In the genomic region with DNA sequence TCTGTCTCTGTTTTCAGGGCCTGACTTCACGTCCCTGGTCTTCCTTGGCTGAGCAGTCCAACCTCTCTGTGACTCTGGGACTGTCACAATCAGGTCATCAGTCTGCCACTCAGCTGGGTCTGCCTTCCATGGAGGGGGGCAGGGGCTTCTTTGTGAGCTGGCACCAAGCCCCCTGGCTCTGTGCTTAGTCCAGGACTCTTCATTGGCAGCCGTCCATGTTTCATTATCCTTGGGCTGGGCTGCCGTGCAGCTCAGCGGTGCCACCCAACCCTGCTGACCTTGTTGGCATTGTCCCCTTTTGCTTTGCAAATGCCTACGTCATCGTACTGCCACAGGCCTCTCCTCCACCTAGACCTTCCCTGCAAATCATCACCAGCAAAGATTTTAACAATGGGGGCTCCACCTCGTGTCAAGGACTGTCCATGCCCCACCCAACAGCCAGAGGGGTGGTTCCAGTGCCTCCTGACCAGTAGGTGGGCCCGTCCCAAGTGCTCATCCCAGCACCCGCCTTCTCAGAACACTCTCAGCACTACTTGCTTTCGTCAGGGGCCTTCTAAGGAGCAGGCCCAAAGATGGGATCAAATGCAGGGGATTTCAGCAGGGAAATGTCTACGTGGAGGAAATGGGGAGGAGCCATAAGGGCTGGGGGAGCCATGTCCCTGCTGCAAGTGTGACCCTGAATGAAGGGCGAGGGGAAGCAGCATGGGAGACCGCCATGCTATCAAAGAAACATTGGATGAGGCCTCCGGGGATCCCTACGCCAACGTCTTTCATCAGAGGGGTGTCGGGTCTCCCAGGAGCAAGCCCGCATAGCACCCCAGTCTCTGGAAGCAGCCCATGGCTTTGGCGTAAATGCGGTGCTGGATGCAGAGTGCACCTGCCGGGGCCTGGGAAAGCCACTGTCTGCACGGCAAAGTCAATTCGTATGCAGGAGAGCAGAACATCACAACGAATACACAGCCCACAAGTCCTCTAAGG, we compare ENCODE assay signal across 1 cellular context.
A peak's percentile ranks its signal among the peaks of the same experiment; 100 is the strongest.
TF ChIP-seq lines count a peak whose summit lies in the region.

No MANE protein-coding gene starts in this region.

TF ChIP-seq in K562, 482 proteins besides CTCF, POLR2A, EP300 and RAD21:
- TF ChIP-seq CBX2 (IDR thresholded peaks at IDR 0.05; ENCODE audit: insufficient read depth, low read length, poor library complexity, severe bottlenecking) (peak; percentile 81), CBX8 (IDR thresholded peaks at IDR 0.05; ENCODE audit: borderline replicate concordance, extremely low read depth, low read depth, low read length, poor library complexity, severe bottlenecking) (peak; percentile 86)
- TF ChIP-seq, protein P1, sequence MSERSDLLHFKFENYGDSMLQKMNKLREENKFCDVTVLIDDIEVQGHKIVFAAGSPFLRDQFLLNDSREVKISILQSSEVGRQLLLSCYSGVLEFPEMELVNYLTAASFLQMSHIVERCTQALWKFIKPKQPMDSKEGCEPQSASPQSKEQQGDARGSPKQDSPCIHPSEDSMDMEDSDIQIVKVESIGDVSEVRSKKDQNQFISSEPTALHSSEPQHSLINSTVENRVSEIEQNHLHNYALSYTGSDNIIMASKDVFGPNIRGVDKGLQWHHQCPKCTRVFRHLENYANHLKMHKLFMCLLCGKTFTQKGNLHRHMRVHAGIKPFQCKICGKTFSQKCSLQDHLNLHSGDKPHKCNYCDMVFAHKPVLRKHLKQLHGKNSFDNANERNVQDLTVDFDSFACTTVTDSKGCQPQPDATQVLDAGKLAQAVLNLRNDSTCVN (CRISPR knock-in tag; IDR thresholded peaks at IDR 0.05) = no peak
- TF ChIP-seq, protein P2, sequence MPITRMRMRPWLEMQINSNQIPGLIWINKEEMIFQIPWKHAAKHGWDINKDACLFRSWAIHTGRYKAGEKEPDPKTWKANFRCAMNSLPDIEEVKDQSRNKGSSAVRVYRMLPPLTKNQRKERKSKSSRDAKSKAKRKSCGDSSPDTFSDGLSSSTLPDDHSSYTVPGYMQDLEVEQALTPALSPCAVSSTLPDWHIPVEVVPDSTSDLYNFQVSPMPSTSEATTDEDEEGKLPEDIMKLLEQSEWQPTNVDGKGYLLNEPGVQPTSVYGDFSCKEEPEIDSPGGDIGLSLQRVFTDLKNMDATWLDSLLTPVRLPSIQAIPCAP (CRISPR knock-in tag; IDR thresholded peaks at IDR 0.05; ENCODE audit: borderline replicate concordance) = no peak
